In genomic region chr19:58001895-58002369, GRCh38 we compare ENCODE assay signal across 9 cellular contexts. TPM values are rescaled to one million over a fixed set of nuclear protein-coding genes. Genes with fewer than 3 reads are reported as not detected.
A peak's percentile ranks its signal among the peaks of the same experiment; 100 is the strongest.
DNase-seq lines count a peak whose midpoint lies in the region; ATAC-seq, FAIRE-seq and TF ChIP-seq lines count a peak whose summit lies in the region.
"Had no signal": no experiment of that assay in that cellular context is flagged by ENCODE, and none has a peak within 500 bp of the region (broad histone marks: within the 10 kb centered on the region; RNA-seq: fewer than 3 reads in every experiment).

No MANE protein-coding gene starts in this region.

- no peak for TF ChIP-seq RAD21 in K562 (CRISPR knock-in tag; conservative IDR thresholded peaks at IDR 0.05 in 1 of 2, IDR thresholded peaks at IDR 0.05 in 1 of 2)

- H3K36me3 ChIP-seq in HUES64 (ENCODE audit: insufficient read depth, low read length) (peaks cover 75% of the 10 kb centered on the region), K562 (ENCODE audit: control insufficient read depth, insufficient read depth, low read length) (no peaks in the 10 kb centered on the region), kidney epithelial cell (ENCODE audit: control insufficient read depth, insufficient read depth, low read length) (peaks cover 2% of the 10 kb centered on the region), subcutaneous abdominal adipose tissue (ENCODE audit: control insufficient read depth in 5 of 5, insufficient read depth in 5 of 5, low read length in 5 of 5) (peaks cover 33 to 61% (median 49%) of the 10 kb centered on the region in 5 donors)

- H3K9ac ChIP-seq in HUES64 (ENCODE audit: low read depth, low read length) (peak overlapping the region; percentile 99), K562 (ENCODE audit: insufficient read depth in 1 of 2, low read depth in 2 of 2, low read length in 2 of 2) (no peak overlapping the region), subcutaneous abdominal adipose tissue (ENCODE audit: low read length in 5 of 5) (peak overlapping the region; percentile 39 to 98 (median 95))

- peak overlapping the region; percentile 21; the same call in 1 of the 2 replicates for H3K4me2 ChIP-seq in K562 (ENCODE audit: insufficient read depth, low read length)

- H3K27me3 ChIP-seq in HUES64 (ENCODE audit: insufficient read depth, low read length) (no peaks in the 10 kb centered on the region), K562 (ENCODE audit: control insufficient read depth in 2 of 2, insufficient read depth in 2 of 2, low read length in 2 of 2) (no peaks in the 10 kb centered on the region), kidney epithelial cell (ENCODE audit: control insufficient read depth, insufficient read depth, low read length) (no peaks in the 10 kb centered on the region), subcutaneous abdominal adipose tissue (ENCODE audit: control insufficient read depth in 5 of 5, insufficient read depth in 4 of 5, low read length in 5 of 5) (no peaks in the 10 kb centered on the region)

- H4K20me1 ChIP-seq in K562 (replicated peaks; ENCODE audit: control insufficient read depth, insufficient read depth, low read length) = no peaks in the 10 kb centered on the region

- TF ChIP-seq CTCF in K562 (IDR thresholded peaks at IDR 0.05 in 2 of 3, conservative IDR thresholded peaks at IDR 0.05 in 1 of 3; ENCODE audit: insufficient read depth in 2 of 3, low read depth in 1 of 3, low read length in 3 of 3) (no peak), kidney epithelial cell (IDR thresholded peaks at IDR 0.05; ENCODE audit: insufficient read depth, low read length, poor library complexity, severe bottlenecking) (no peak)

- no peaks in the 10 kb centered on the region for H3K9me1 ChIP-seq in K562 (ENCODE audit: control insufficient read depth, insufficient read depth, low read length)

- H3K4me3 ChIP-seq in HUES64 (ENCODE audit: low read length) (peak overlapping the region; percentile 100), K562 (peak overlapping the region; percentile 33), kidney epithelial cell (ENCODE audit: low read depth, low read length) (peak overlapping the region; percentile 91), subcutaneous abdominal adipose tissue (ENCODE audit: low read depth in 1 of 5, low read length in 5 of 5) (peak overlapping the region; percentile 78 to 99 (median 96))

- POLR2A ChIA-PET in K562 (lab: Yijun Ruan, JAX) = no interaction called here

- no peak for TF ChIP-seq POLR2A in K562 (conservative IDR thresholded peaks at IDR 0.05)

- intact Hi-C loops in K562 (cut with micrococcal nuclease) = no loop called here

- CTCF ChIA-PET in K562 (lab: Yijun Ruan, JAX; ENCODE audit: low intra/inter-chr PET ratio) = no interaction called here

- 4% methylated on average over 22 of the region's 23 CpGs for WGBS in HUES64
- 9% methylated on average over 23 of the region's 23 CpGs for WGBS in K562 (ENCODE audit: insufficient coverage, low coverage, missing lambda C conversion rate)

- no peak for TF ChIP-seq EP300 in K562 (IDR thresholded peaks at IDR 0.05; ENCODE audit: low read length)

- in situ Hi-C loops in K562 (cut with MboI) = no loop called here

- H3K9me3 ChIP-seq in HUES64 (ENCODE audit: insufficient read depth, low read depth, low read length) (peaks cover 41% of the 10 kb centered on the region; the same call in 1 of the 2 replicates), K562 (replicated peaks; ENCODE audit: control insufficient read depth, insufficient read depth, low read depth, low read length) (no peaks in the 10 kb centered on the region; the same call in 1 of the 2 replicates), subcutaneous abdominal adipose tissue (ENCODE audit: control insufficient read depth in 5 of 5, low read length in 5 of 5) (peaks cover 33 to 71% (median 56%) of the 10 kb centered on the region in 5 donors)

- H2AFZ ChIP-seq in K562 (ENCODE audit: low read depth, low read length) = no peak overlapping the region

- no peak for FAIRE-seq in K562 (lab: Jason Lieb, UNC)
- FAIRE-seq: A204.1 had no signal

- H3K4me1 ChIP-seq in HUES64 (ENCODE audit: insufficient read depth, low read length) (peaks cover 13% of the 10 kb centered on the region; the same call in 1 of the 2 replicates), K562 (replicated peaks in 1 of 2; ENCODE audit: control insufficient read depth in 2 of 2, insufficient read depth in 2 of 2, low read length in 2 of 2) (peaks cover 0 to 9% of the 10 kb centered on the region in 2 experiments; a peak in 2 of 5 replicates), subcutaneous abdominal adipose tissue (ENCODE audit: control insufficient read depth in 5 of 5, insufficient read depth in 5 of 5, low read length in 5 of 5) (peaks cover 4 to 35% (median 28%) of the 10 kb centered on the region in 5 donors)

- BruUV-seq in K562 (replicated peaks; lab: Mats Ljungman, UMichigan) = no TSS peak

- DNase-seq in DMS79 treated with DMSO at 0.1 percent for 48 hours (lab: John Stamatoyannopoulos, UW) (peak; percentile 25), DMS79 (lab: John Stamatoyannopoulos, UW) (no peak), K562 (ENCODE audit: extremely low read depth in 1 of 4, low spot score in 3 of 4) (no peak), kidney epithelial cell (ENCODE audit: low read depth) (no peak), NCI-H2196 treated with DMSO at 0.1 percent for 48 hours (lab: John Stamatoyannopoulos, UW; ENCODE audit: unreplicated experiment) (no peak)
- no peak for DNase-seq in activated effector memory CD4-positive, alpha-beta T cell treated with Interleukin-2 at 50 U/mL for 16 hours

- H3K27ac ChIP-seq in HUES64 (ENCODE audit: low read depth, low read length) (peak overlapping the region; percentile 95), K562 (ENCODE audit: extremely low read depth, low read depth, low read length) (no peak overlapping the region), subcutaneous abdominal adipose tissue (ENCODE audit: low read depth, low read length) (peak overlapping the region; percentile 69)

- no peak for ATAC-seq in K562

- H3K79me2 ChIP-seq in K562 (ENCODE audit: control insufficient read depth, insufficient read depth, low read length) = no peaks in the 10 kb centered on the region

RNA-seq across cellular contexts. Expression of gene ZNF606, which starts 0.7 kb away (rescaled TPM):
- polyA plus RNA-seq in HUES64 (2013, experiment 1 of 2) = 9.5 TPM
- polyA plus RNA-seq in HUES64 (2013, experiment 2 of 2) = 11.9 TPM
- 1.8 and 1.9 TPM in 2 replicates for total RNA-seq in K562 (2011; cell fraction: chromatin; rRNA removed; ENCODE audit: low replicate concordance)
- total RNA-seq in K562 (2011; cell fraction: nucleolus; rRNA removed) = 2.0 and 3.2 TPM in 2 replicates
- total RNA-seq in K562 (2011; cell fraction: nucleoplasm; rRNA removed) = 1.5 and 1.6 TPM in 2 replicates
- total RNA-seq in K562 (2014; rRNA removed) (0.18 and 0.53 TPM in 2 replicates), K562 (2014; rRNA removed; fragmentation: Illumina TruSeq; extraction: Trizol) (0.32 and 0.44 TPM in 2 replicates), K562 (2015; rRNA removed; fragmentation: Illumina TruSeq; extraction: Trizol) (0.25 and 0.34 TPM in 2 replicates), K562 (2021) (0.45 and 0.84 TPM in 2 replicates), kidney epithelial cell (14.4 and 17.0 TPM in 2 replicates)
- polyA plus RNA-seq in K562 (2011; rRNA removed) (0.28 TPM in 1 of 2 replicates, not detected in the other), K562 (2014; fragmentation: Illumina TruSeq; extraction: Trizol) (0.31 and 0.37 TPM in 2 replicates), K562 (2014; fragmentation: Nextera tagmentation; extraction: Ambion mirVana) (under 1 TPM; 0.03 to 0.08 TPM), K562 (2014; rRNA removed) (0.77 and 0.98 TPM in 2 replicates)
- polyA plus RNA-seq in K562 (2011; cell fraction: cytosol; rRNA removed) = 0.07 and 0.60 TPM in 2 replicates
- polyA plus RNA-seq in K562 (2011; cell fraction: nucleus; rRNA removed) = 0.13 and 0.75 TPM in 2 replicates
- polyA plus RNA-seq in K562 (2012) = 0.43 and 1.5 TPM in 2 replicates
- 0.03 and 0.60 TPM in 2 replicates for polyA minus RNA-seq in K562 (2011; rRNA and poly(A)+ RNA removed)
- not detected in 2 replicates for polyA minus RNA-seq in K562 (2011; cell fraction: cytosol; rRNA and poly(A)+ RNA removed)
- 0.54 TPM in 1 of 2 replicates, not detected in the other for polyA minus RNA-seq in K562 (2011; cell fraction: nucleus; rRNA and poly(A)+ RNA removed)

RNA-seq across cellular contexts. Expression of gene C19orf18, which starts 27.6 kb away (rescaled TPM):
- 0.45 TPM for polyA plus RNA-seq in HUES64 (2013, experiment 1 of 2)
- polyA plus RNA-seq in HUES64 (2013, experiment 2 of 2) = 0.32 TPM
- not detected in 2 replicates for total RNA-seq in K562 (2011; cell fraction: chromatin; rRNA removed; ENCODE audit: low replicate concordance)
- total RNA-seq in K562 (2011; cell fraction: nucleolus; rRNA removed) = not detected in 2 replicates
- not detected in 2 replicates for total RNA-seq in K562 (2011; cell fraction: nucleoplasm; rRNA removed)
- total RNA-seq in K562 (2014; rRNA removed) = not detected in 2 replicates
- total RNA-seq in K562 (2014; rRNA removed; fragmentation: Illumina TruSeq; extraction: Trizol) = not detected in 2 replicates
- total RNA-seq in K562 (2015; rRNA removed; fragmentation: Illumina TruSeq; extraction: Trizol) = not detected in 2 replicates
- total RNA-seq in K562 (2021) = not detected in 2 replicates
- not detected in 2 replicates for polyA plus RNA-seq in K562 (2011; rRNA removed)
- polyA plus RNA-seq in K562 (2011; cell fraction: cytosol; rRNA removed) = not detected in 2 replicates
- polyA plus RNA-seq in K562 (2011; cell fraction: nucleus; rRNA removed) = not detected in 2 replicates
- not detected in 2 replicates for polyA plus RNA-seq in K562 (2012)
- polyA plus RNA-seq in K562 (2014; fragmentation: Illumina TruSeq; extraction: Trizol) = not detected in 2 replicates
- not detected for polyA plus RNA-seq in K562 (2014; fragmentation: Nextera tagmentation; extraction: Ambion mirVana)
- not detected in 2 replicates for polyA plus RNA-seq in K562 (2014; rRNA removed)
- polyA minus RNA-seq in K562 (2011; rRNA and poly(A)+ RNA removed) = not detected in 2 replicates
- polyA minus RNA-seq in K562 (2011; cell fraction: cytosol; rRNA and poly(A)+ RNA removed) = not detected in 2 replicates
- not detected in 2 replicates for polyA minus RNA-seq in K562 (2011; cell fraction: nucleus; rRNA and poly(A)+ RNA removed)
- 0.17 TPM in 1 of 2 replicates, not detected in the other for total RNA-seq in kidney epithelial cell

RNA-seq across cellular contexts. Expression of gene ZSCAN1, which starts 31.9 kb away (rescaled TPM):
- 0.85 TPM for polyA plus RNA-seq in HUES64 (2013, experiment 1 of 2)
- polyA plus RNA-seq in HUES64 (2013, experiment 2 of 2) = 0.38 TPM
- total RNA-seq in K562 (2011; cell fraction: chromatin; rRNA removed; ENCODE audit: low replicate concordance) = not detected in 2 replicates
- not detected in 2 replicates for total RNA-seq in K562 (2011; cell fraction: nucleolus; rRNA removed)
- total RNA-seq in K562 (2011; cell fraction: nucleoplasm; rRNA removed) = not detected in 2 replicates
- total RNA-seq in K562 (2014; rRNA removed) (not detected in 2 replicates), K562 (2014; rRNA removed; fragmentation: Illumina TruSeq; extraction: Trizol) (not detected in 2 replicates), K562 (2015; rRNA removed; fragmentation: Illumina TruSeq; extraction: Trizol) (not detected in 2 replicates), K562 (2021) (not detected in 2 replicates), kidney epithelial cell (not detected in 2 replicates)
- polyA plus RNA-seq in K562 (2011; rRNA removed) (not detected in 2 replicates), K562 (2014; fragmentation: Illumina TruSeq; extraction: Trizol) (not detected in 2 replicates), K562 (2014; fragmentation: Nextera tagmentation; extraction: Ambion mirVana) (not detected), K562 (2014; rRNA removed) (not detected in 2 replicates)
- polyA plus RNA-seq in K562 (2011; cell fraction: cytosol; rRNA removed) = not detected in 2 replicates
- not detected in 2 replicates for polyA plus RNA-seq in K562 (2011; cell fraction: nucleus; rRNA removed)
- 0.08 TPM in 1 of 2 replicates, not detected in the other for polyA plus RNA-seq in K562 (2012)
- not detected in 2 replicates for polyA minus RNA-seq in K562 (2011; rRNA and poly(A)+ RNA removed)
- polyA minus RNA-seq in K562 (2011; cell fraction: cytosol; rRNA and poly(A)+ RNA removed) = not detected in 2 replicates
- polyA minus RNA-seq in K562 (2011; cell fraction: nucleus; rRNA and poly(A)+ RNA removed) = not detected in 2 replicates

RNA-seq across cellular contexts. Expression of gene ZNF256, which starts 54.4 kb away (rescaled TPM):
- polyA plus RNA-seq in HUES64 (2013, experiment 1 of 2) = 7.6 TPM
- 8.8 TPM for polyA plus RNA-seq in HUES64 (2013, experiment 2 of 2)
- 0.62 and 1.2 TPM in 2 replicates for total RNA-seq in K562 (2011; cell fraction: chromatin; rRNA removed; ENCODE audit: low replicate concordance)
- total RNA-seq in K562 (2011; cell fraction: nucleolus; rRNA removed) = 0.26 and 0.33 TPM in 2 replicates
- 0.59 and 0.61 TPM in 2 replicates for total RNA-seq in K562 (2011; cell fraction: nucleoplasm; rRNA removed)
- total RNA-seq in K562 (2014; rRNA removed) (0.27 TPM in 1 of 2 replicates, not detected in the other), K562 (2014; rRNA removed; fragmentation: Illumina TruSeq; extraction: Trizol) (0.36 and 0.41 TPM in 2 replicates), K562 (2015; rRNA removed; fragmentation: Illumina TruSeq; extraction: Trizol) (0.07 and 0.26 TPM in 2 replicates), K562 (2021) (0.20 and 0.42 TPM in 2 replicates), kidney epithelial cell (3.1 and 8.0 TPM in 2 replicates)
- polyA plus RNA-seq in K562 (2011; rRNA removed) (0.04 and 0.11 TPM in 2 replicates), K562 (2014; fragmentation: Illumina TruSeq; extraction: Trizol) (0.17 and 0.22 TPM in 2 replicates), K562 (2014; fragmentation: Nextera tagmentation; extraction: Ambion mirVana) (under 1 TPM in 1 of 2 experiments, not detected in 1; 0.13 TPM), K562 (2014; rRNA removed) (0.12 and 0.23 TPM in 2 replicates)
- not detected in 2 replicates for polyA plus RNA-seq in K562 (2011; cell fraction: cytosol; rRNA removed)
- 0.06 and 0.07 TPM in 2 replicates for polyA plus RNA-seq in K562 (2011; cell fraction: nucleus; rRNA removed)
- polyA plus RNA-seq in K562 (2012) = 0.16 and 0.36 TPM in 2 replicates
- polyA minus RNA-seq in K562 (2011; rRNA and poly(A)+ RNA removed) = 0.09 and 0.25 TPM in 2 replicates
- not detected in 2 replicates for polyA minus RNA-seq in K562 (2011; cell fraction: cytosol; rRNA and poly(A)+ RNA removed)
- polyA minus RNA-seq in K562 (2011; cell fraction: nucleus; rRNA and poly(A)+ RNA removed) = not detected in 2 replicates

RNA-seq across cellular contexts. Expression of gene ZNF135, which starts 57.1 kb away (rescaled TPM):
- polyA plus RNA-seq in HUES64 (2013, experiment 1 of 2) = 2.0 TPM
- 2.5 TPM for polyA plus RNA-seq in HUES64 (2013, experiment 2 of 2)
- total RNA-seq in K562 (2011; cell fraction: chromatin; rRNA removed; ENCODE audit: low replicate concordance) = not detected in 2 replicates
- not detected in 2 replicates for total RNA-seq in K562 (2011; cell fraction: nucleolus; rRNA removed)
- total RNA-seq in K562 (2011; cell fraction: nucleoplasm; rRNA removed) = not detected in 2 replicates
- not detected in 2 replicates for total RNA-seq in K562 (2014; rRNA removed)
- not detected in 2 replicates for total RNA-seq in K562 (2014; rRNA removed; fragmentation: Illumina TruSeq; extraction: Trizol)
- not detected in 2 replicates for total RNA-seq in K562 (2015; rRNA removed; fragmentation: Illumina TruSeq; extraction: Trizol)
- total RNA-seq in K562 (2021) = not detected in 2 replicates
- not detected in 2 replicates for polyA plus RNA-seq in K562 (2011; rRNA removed)
- not detected in 2 replicates for polyA plus RNA-seq in K562 (2011; cell fraction: cytosol; rRNA removed)
- polyA plus RNA-seq in K562 (2011; cell fraction: nucleus; rRNA removed) = not detected in 2 replicates
- 0.03 TPM in 2 replicates for polyA plus RNA-seq in K562 (2012)
- not detected in 2 replicates for polyA plus RNA-seq in K562 (2014; fragmentation: Illumina TruSeq; extraction: Trizol)
- not detected for polyA plus RNA-seq in K562 (2014; fragmentation: Nextera tagmentation; extraction: Ambion mirVana)
- polyA plus RNA-seq in K562 (2014; rRNA removed) = not detected in 2 replicates
- not detected in 2 replicates for polyA minus RNA-seq in K562 (2011; rRNA and poly(A)+ RNA removed)
- not detected in 2 replicates for polyA minus RNA-seq in K562 (2011; cell fraction: cytosol; rRNA and poly(A)+ RNA removed)
- not detected in 2 replicates for polyA minus RNA-seq in K562 (2011; cell fraction: nucleus; rRNA and poly(A)+ RNA removed)
- total RNA-seq in kidney epithelial cell = 4.6 and 5.1 TPM in 2 replicates

Comparison
In these comparisons a context has a peak if more than half of its experiments do, and no peak if none do; other contexts are left out.
1. H3K4me3 ChIP-seq: peak in every context shown above with its lines; median percentile 100 in HUES64; 96 in subcutaneous abdominal adipose tissue; 91 in kidney epithelial cell; 33 in K562.
2. H3K9ac ChIP-seq: peak in HUES64 (single experiment) and subcutaneous abdominal adipose tissue (5 of 5); none in K562 (0 of 2).